13 cellular contexts compared by ENCODE assay signal in genomic region chr1:41046347-41046775, GRCh38. TPM values are rescaled to one million over a fixed set of nuclear protein-coding genes. Genes with fewer than 3 reads are reported as not detected.
DNase-seq lines count a peak whose midpoint lies in the region; ATAC-seq, FAIRE-seq and TF ChIP-seq lines count a peak whose summit lies in the region.
"Had no signal": no experiment of that assay in that cellular context is flagged by ENCODE, and none has a peak within 500 bp of the region (broad histone marks: within the 10 kb centered on the region; RNA-seq: fewer than 3 reads in every experiment).

No MANE protein-coding gene starts in this region.

- H3K9me3 Mint-ChIP-seq in CD8-positive, alpha-beta memory T cell, result no peaks in the 10 kb centered on the region
- H3K9me3 Mint-ChIP-seq in activated CD4-positive, alpha-beta T cell treated with anti-CD3 and anti-CD28 coated beads, Interleukin-2, amount 10 ng/mL, durations not matched to agents 24 days and 14 days, result no peaks in the 10 kb centered on the region
- H3K9me3 Mint-ChIP-seq: endodermal cell had no signal

- H3K79me2 ChIP-seq in HepG2 (ENCODE audit: insufficient read depth, low read length), result no peaks in the 10 kb centered on the region
- H3K79me2 ChIP-seq: hepatocyte had no signal

- TF ChIP-seq POLR2A in HepG2 (IDR thresholded peaks at IDR 0.05; ENCODE audit: insufficient read depth in 1 of 2, low read depth in 2 of 2, low read length in 2 of 2) (no peak), prostate gland (IDR thresholded peaks at IDR 0.05) (peak; percentile 14)

- peaks cover 16 to 72% (median 32%) of the 10 kb centered on the region in 3 donors for H3K36me3 Mint-ChIP-seq in CD8-positive, alpha-beta memory T cell
- peaks cover 23% of the 10 kb centered on the region for H3K36me3 Mint-ChIP-seq in activated CD4-positive, alpha-beta T cell treated with anti-CD3 and anti-CD28 coated beads, Interleukin-2, amount 10 ng/mL, durations not matched to agents 24 days and 14 days (ENCODE audit: low read depth)

- H3K4me1 ChIP-seq in liver (ENCODE audit: control insufficient read depth in 4 of 4, insufficient read depth in 4 of 4, low read length in 3 of 4) (peaks cover 9 to 32% (median 28%) of the 10 kb centered on the region in 4 donors), HepG2 (ENCODE audit: insufficient read depth, low read length) (no peaks in the 10 kb centered on the region), cardiac muscle cell (ENCODE audit: low read depth) (no peaks in the 10 kb centered on the region), prostate gland (replicated peaks) (peaks cover 22% of the 10 kb centered on the region)
- no peaks in the 10 kb centered on the region for H3K4me1 ChIP-seq in CD8-positive, alpha-beta memory T cell (ENCODE audit: insufficient read depth, low read length)

- BruUV-seq in HepG2 (replicated peaks; lab: Mats Ljungman, UMichigan), result no TSS peak

- peaks cover 6 to 9% (median 7%) of the 10 kb centered on the region in 3 donors for H3K4me1 Mint-ChIP-seq in CD8-positive, alpha-beta memory T cell
- peaks cover 8% of the 10 kb centered on the region for H3K4me1 Mint-ChIP-seq in activated CD4-positive, alpha-beta T cell treated with anti-CD3 and anti-CD28 coated beads, Interleukin-2, amount 10 ng/mL, durations not matched to agents 24 days and 14 days
- H3K4me1 Mint-ChIP-seq: endodermal cell had no signal

- H3K27ac Mint-ChIP-seq in CD8-positive, alpha-beta memory T cell, result no peak overlapping the region
- H3K27ac Mint-ChIP-seq in activated CD4-positive, alpha-beta T cell treated with anti-CD3 and anti-CD28 coated beads, Interleukin-2, amount 10 ng/mL, durations not matched to agents 24 days and 14 days, result no peak overlapping the region
- H3K27ac Mint-ChIP-seq: endodermal cell had no signal

- TF ChIP-seq RAD21 in liver (IDR thresholded peaks at IDR 0.05), result no peak
- TF ChIP-seq RAD21 in HepG2 (CRISPR knock-in tag; IDR thresholded peaks at IDR 0.05), result no peak

- H3K4me2 ChIP-seq in HepG2 (ENCODE audit: low read depth, low read length), result no peak overlapping the region
- H3K4me2 ChIP-seq: hepatocyte had no signal

- TF ChIP-seq EP300 in HepG2 (IDR thresholded peaks at IDR 0.05; ENCODE audit: low read depth in 2 of 2, low read length in 2 of 2), result no peak
- no peak for TF ChIP-seq EP300 in HepG2 (CRISPR knock-in tag; IDR thresholded peaks at IDR 0.05; ENCODE audit: borderline replicate concordance)

- peaks cover 0 to 16% (median 3%) of the 10 kb centered on the region in 4 donors for H3K36me3 ChIP-seq in liver (ENCODE audit: control insufficient read depth in 4 of 4, insufficient read depth in 3 of 4, low read depth in 1 of 4, low read length in 3 of 4)
- peaks cover 28 to 62% of the 10 kb centered on the region in 2 experiments for H3K36me3 ChIP-seq in HepG2 (replicated peaks in 1 of 2; ENCODE audit: control insufficient read depth in 1 of 2, insufficient read depth in 2 of 2, low read length in 2 of 2)
- peaks cover 60% of the 10 kb centered on the region for H3K36me3 ChIP-seq in cardiac muscle cell
- H3K36me3 ChIP-seq in prostate gland, result no peaks in the 10 kb centered on the region
- H3K36me3 ChIP-seq in CD8-positive, alpha-beta memory T cell (ENCODE audit: insufficient read depth, low read length), result peaks cover 9% of the 10 kb centered on the region

- H3K9ac ChIP-seq in liver (ENCODE audit: low read depth in 1 of 2, low read length in 2 of 2) (no peak overlapping the region), HepG2 (ENCODE audit: insufficient read depth, low read depth, low read length) (no peak overlapping the region)

- WGBS in liver, result 48% methylated on average over 10 of the region's 10 CpGs
- WGBS in HepG2 (ENCODE audit: low lambda C conversion rate), result 96% methylated on average over 10 of the region's 10 CpGs
- 39% methylated on average over 10 of the region's 10 CpGs for WGBS in prostate gland

- POLR2A ChIA-PET in HepG2 (lab: Yijun Ruan, JAX), result no interaction called here
- POLR2A ChIA-PET in CD8-positive, alpha-beta memory T cell (lab: Charles Lee), result no interaction called here

- H3K4me3 ChIP-seq in liver (ENCODE audit: low read depth in 1 of 3, low read length in 3 of 3), result no peak overlapping the region
- no peak overlapping the region for H3K4me3 ChIP-seq in HepG2 (replicated peaks in 1 of 3; ENCODE audit: insufficient read depth in 1 of 3, low read depth in 2 of 3, low read length in 3 of 3)
- no peak overlapping the region for H3K4me3 ChIP-seq in cardiac muscle cell
- no peak overlapping the region for H3K4me3 ChIP-seq in prostate gland
- no peak overlapping the region for H3K4me3 ChIP-seq in CD8-positive, alpha-beta memory T cell (ENCODE audit: low read length)
- H3K4me3 ChIP-seq: hepatocyte, SK-N-MC had no signal

- H2AFZ ChIP-seq in HepG2 (ENCODE audit: low read length), result no peak overlapping the region
- H2AFZ ChIP-seq: hepatocyte had no signal

- intact Hi-C loops in HepG2 (cut with micrococcal nuclease; ENCODE audit: unreplicated experiment) (no loop called here), prostate gland (cut with DNase I) (loop anchor here (10.0 kb wide), 1 partner anchor 58 kb away; no protein-coding TSS in a partner anchor)
- intact Hi-C loops in activated CD4-positive, alpha-beta T cell treated with anti-CD3 and anti-CD28 coated beads, Interleukin-2, amount 10 ng/mL, durations not matched to agents 24 days and 14 days (cut with micrococcal nuclease), result no loop called here

- no peak overlapping the region for H3K4me3 Mint-ChIP-seq in CD8-positive, alpha-beta memory T cell
- no peak overlapping the region for H3K4me3 Mint-ChIP-seq in activated CD4-positive, alpha-beta T cell treated with anti-CD3 and anti-CD28 coated beads, Interleukin-2, amount 10 ng/mL, durations not matched to agents 24 days and 14 days
- H3K4me3 Mint-ChIP-seq: endodermal cell had no signal

- ATAC-seq in HepG2, result no peak

- H3K27ac ChIP-seq in liver (ENCODE audit: low read depth in 1 of 2, low read length in 2 of 2), result peak overlapping the region; percentile 58 to 69
- H3K27ac ChIP-seq in HepG2 (ENCODE audit: extremely low read length, insufficient read depth, low read length), result no peak overlapping the region
- H3K27ac ChIP-seq in cardiac muscle cell, result peak overlapping the region; percentile 17
- peak overlapping the region; percentile 86 to 90 for H3K27ac ChIP-seq in prostate gland
- H3K27ac ChIP-seq in CD8-positive, alpha-beta memory T cell (ENCODE audit: low read depth, low read length), result no peak overlapping the region
- H3K27ac ChIP-seq: hepatocyte, SK-N-MC had no signal

- TF ChIP-seq CTCF in liver (IDR thresholded peaks at IDR 0.05; ENCODE audit: low read depth, low read length, missing input control) (no peak), HepG2 (CRISPR knock-in tag; IDR thresholded peaks at IDR 0.05) (no peak), cardiac muscle cell (IDR thresholded peaks at IDR 0.05; ENCODE audit: low read depth, low read length) (no peak), prostate gland (IDR thresholded peaks at IDR 0.05) (no peak)

- peaks cover 0 to 2% of the 10 kb centered on the region in 2 donors for H3K27me3 Mint-ChIP-seq in CD8-positive, alpha-beta memory T cell
- no peaks in the 10 kb centered on the region for H3K27me3 Mint-ChIP-seq in activated CD4-positive, alpha-beta T cell treated with anti-CD3 and anti-CD28 coated beads, Interleukin-2, amount 10 ng/mL, durations not matched to agents 24 days and 14 days

- DNase-seq in HepG2 (ENCODE audit: low spot score) (no peak), cardiac muscle cell (ENCODE audit: low read depth in 1 of 2, low spot score in 1 of 2) (no peak), prostate gland (ENCODE audit: low spot score) (peak; percentile 89), mesenteric fat pad (ENCODE audit: low spot score) (no peak), islet precursor cell (no peak)
- no peak for DNase-seq in CD8-positive, alpha-beta memory T cell
- DNase-seq in activated CD4-positive, alpha-beta T cell treated with anti-CD3 and anti-CD28 coated beads, Interleukin-2, amount 10 ng/mL, durations not matched to agents 24 days and 14 days, result no peak
- DNase-seq: activated CD4-positive, CD25-positive, alpha-beta regulatory T cell treated with anti-CD3 and anti-CD28 coated beads, Interleukin-2, amount 50 U/mL, for 72 hours; endodermal cell; NCI-H1694 had no signal

- no peak for FAIRE-seq in HepG2 (lab: Jason Lieb, UNC)

- H3K27me3 ChIP-seq in liver (ENCODE audit: control insufficient read depth in 4 of 4, insufficient read depth in 4 of 4, low read length in 3 of 4), result no peaks in the 10 kb centered on the region
- no peaks in the 10 kb centered on the region for H3K27me3 ChIP-seq in HepG2 (ENCODE audit: control insufficient read depth in 1 of 2, insufficient read depth in 2 of 2, low read length in 2 of 2)
- H3K27me3 ChIP-seq in cardiac muscle cell, result no peaks in the 10 kb centered on the region
- H3K27me3 ChIP-seq in prostate gland (replicated peaks; ENCODE audit: insufficient read depth), result no peaks in the 10 kb centered on the region
- H3K27me3 ChIP-seq in CD8-positive, alpha-beta memory T cell (ENCODE audit: insufficient read depth, low read length, poor library complexity, severe bottlenecking), result no peaks in the 10 kb centered on the region
- H3K27me3 ChIP-seq: hepatocyte had no signal

- CTCF ChIA-PET in HepG2 (lab: Yijun Ruan, JAX; ENCODE audit: low intra/inter-chr PET ratio, low total read pairs), result no interaction called here
- CTCF ChIA-PET in CD8-positive, alpha-beta memory T cell (lab: Charles Lee), result no interaction called here

- in situ Hi-C loops in HepG2 (cut with HindIII; ENCODE audit: extremely low pct_ligation_motif_present, low pct_unique_long_range_greater_than_20kb), result no loop called here

- H3K9me3 ChIP-seq in liver (ENCODE audit: control insufficient read depth in 4 of 4, low read length in 3 of 4), result no peaks in the 10 kb centered on the region
- H3K9me3 ChIP-seq in HepG2 (ENCODE audit: low read length), result no peaks in the 10 kb centered on the region
- no peaks in the 10 kb centered on the region for H3K9me3 ChIP-seq in cardiac muscle cell (ENCODE audit: low read depth)
- H3K9me3 ChIP-seq in prostate gland, result no peaks in the 10 kb centered on the region
- no peaks in the 10 kb centered on the region for H3K9me3 ChIP-seq in CD8-positive, alpha-beta memory T cell (ENCODE audit: low read length)

- no peaks in the 10 kb centered on the region for H4K20me1 ChIP-seq in HepG2 (ENCODE audit: insufficient read depth, low read length)

RNA-seq across cellular contexts. Expression of gene SLFNL1, which starts 24.8 kb away (rescaled TPM):
- total RNA-seq in liver (under 1 TPM; 0.09 to 0.67 TPM), HepG2 (2016; rRNA removed; fragmentation: Illumina TruSeq; extraction: Trizol) (0.07 TPM in 1 of 2 replicates, not detected in the other), cardiac muscle cell (1.5 and 3.0 TPM in 2 replicates), prostate gland (1 to 10 TPM; 2.4 to 5.8 TPM), mesenteric fat pad (0.22 TPM)
- polyA plus RNA-seq in liver (under 1 TPM; 0.02 to 0.68 TPM), HepG2 (2011; rRNA removed) (0.18 and 0.20 TPM in 2 replicates), cardiac muscle cell (0.73 and 1.0 TPM in 2 replicates)
- not detected in 2 replicates for total RNA-seq in HepG2 (2016; cell fraction: cytosol; rRNA removed; fragmentation: Illumina TruSeq; extraction: Trizol; ENCODE audit: low read depth)
- 0.19 TPM in 1 of 2 replicates, not detected in the other for total RNA-seq in HepG2 (2016; cell fraction: insoluble cytoplasmic fraction; rRNA removed; fragmentation: Illumina TruSeq; extraction: Trizol)
- total RNA-seq in HepG2 (2016; cell fraction: membrane; rRNA removed; fragmentation: Illumina TruSeq; extraction: Trizol), result 0.09 TPM in 1 of 2 replicates, not detected in the other
- 0.31 and 0.50 TPM in 2 replicates for total RNA-seq in HepG2 (2016; cell fraction: nucleus; rRNA removed; fragmentation: Illumina TruSeq; extraction: Trizol)
- 0.05 and 0.08 TPM in 2 replicates for polyA plus RNA-seq in HepG2 (2011; cell fraction: cytosol; rRNA removed)
- 1.2 and 1.7 TPM in 2 replicates for polyA plus RNA-seq in HepG2 (2011; cell fraction: nucleus; rRNA removed)
- polyA plus RNA-seq in HepG2 (2012), result 0.44 and 0.65 TPM in 2 replicates
- polyA plus RNA-seq in HepG2 (2016; cell fraction: cytosol; fragmentation: Illumina TruSeq; extraction: Trizol; ENCODE audit: low read depth), result not detected in 2 replicates
- not detected in 2 replicates for polyA plus RNA-seq in HepG2 (2016; cell fraction: insoluble cytoplasmic fraction; fragmentation: Illumina TruSeq; extraction: Trizol; ENCODE audit: low read depth)
- not detected in 2 replicates for polyA plus RNA-seq in HepG2 (2016; cell fraction: membrane; fragmentation: Illumina TruSeq; extraction: Trizol; ENCODE audit: low read depth)
- polyA plus RNA-seq in HepG2 (2016; cell fraction: nucleus; fragmentation: Illumina TruSeq; extraction: Trizol; ENCODE audit: insufficient read depth, low read depth), result 0.60 and 0.71 TPM in 2 replicates
- polyA minus RNA-seq in HepG2 (2011; rRNA and poly(A)+ RNA removed; ENCODE audit: low replicate concordance), result 0.37 and 1.3 TPM in 2 replicates
- polyA minus RNA-seq in HepG2 (2011; cell fraction: cytosol; rRNA and poly(A)+ RNA removed), result not detected in 2 replicates
- 2.1 and 2.4 TPM in 2 replicates for polyA minus RNA-seq in HepG2 (2011; cell fraction: nucleus; rRNA and poly(A)+ RNA removed)
- total RNA-seq in CD8-positive, alpha-beta memory T cell, result under 1 TPM in 1 of 2 experiments, not detected in 1; 0.09 TPM
- polyA plus RNA-seq in CD8-positive, alpha-beta memory T cell, result 0.44 TPM
- 0.14 and 0.26 TPM in 2 replicates for total RNA-seq in activated CD4-positive, alpha-beta T cell treated with anti-CD3 and anti-CD28 coated beads, Interleukin-2, amount 10 ng/mL, durations not matched to agents 24 days and 14 days

Comparison
In these comparisons a context has a peak if more than half of its experiments do, and no peak if none do; other contexts are left out.
1. H3K27ac ChIP-seq: peak in liver (2 of 2), cardiac muscle cell (single experiment) and prostate gland (2 of 2); none in HepG2 (single experiment) and CD8-positive, alpha-beta memory T cell (single experiment).